Comparison of ENCODE assay signal across 1 cellular context in the genomic region with DNA sequence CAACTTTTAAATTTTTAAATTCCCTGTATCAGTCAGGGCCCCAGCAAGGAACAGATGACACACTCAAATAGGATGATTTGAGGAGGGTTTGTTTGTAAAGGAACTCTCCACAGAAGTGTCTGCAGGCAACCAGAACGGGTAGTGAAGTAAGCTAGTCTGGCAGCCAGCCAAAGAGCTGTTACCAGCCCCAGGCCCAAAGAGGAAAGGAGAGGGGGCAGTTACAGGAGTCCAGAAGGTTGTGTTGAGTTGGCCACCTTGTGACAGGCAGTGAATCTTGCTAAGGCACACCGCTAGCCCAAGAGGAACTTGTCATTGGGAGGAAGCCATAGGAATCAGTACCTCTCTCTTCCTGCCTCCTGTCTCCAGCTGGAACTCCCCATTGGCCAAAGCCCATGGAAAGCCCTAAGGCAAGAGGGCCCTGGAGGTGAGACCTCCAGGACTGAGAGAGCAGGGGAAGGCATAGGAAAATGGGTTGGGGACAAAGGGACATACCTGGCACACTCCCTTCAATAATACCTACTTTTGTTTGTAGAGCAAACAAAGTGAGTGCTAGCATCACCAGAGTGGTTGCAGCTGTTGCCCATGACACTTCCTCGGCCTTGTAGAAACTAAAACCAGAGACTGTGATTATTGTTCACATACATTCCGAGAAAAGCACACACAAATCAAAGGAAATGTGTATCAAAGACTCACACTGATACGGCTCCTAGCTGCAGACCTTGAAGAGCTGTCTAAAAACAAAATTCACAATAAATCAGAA.
TF ChIP-seq lines count a peak whose summit lies in the region.

No MANE protein-coding gene starts in this region.

TF ChIP-seq in GM23338, 12 proteins besides CTCF, POLR2A, EP300 and RAD21 (continued from another document):
- TF ChIP-seq REST (IDR thresholded peaks at IDR 0.05; ENCODE audit: unreplicated experiment) (no peak), STAT1 (IDR thresholded peaks at IDR 0.05; ENCODE audit: unreplicated experiment) (no peak), ZNF114 (CRISPR knock-in tag; IDR thresholded peaks at IDR 0.05) (no peak), EZH2 (IDR thresholded peaks at IDR 0.05; ENCODE audit: low read depth, unreplicated experiment) (no peak), JUNB (IDR thresholded peaks at IDR 0.05; ENCODE audit: unreplicated experiment) (no peak), NANOG (IDR thresholded peaks at IDR 0.05; ENCODE audit: borderline replicate concordance) (no peak), ETS1 (IDR thresholded peaks at IDR 0.05) (no peak), POLR2AphosphoS5 (IDR thresholded peaks at IDR 0.05; ENCODE audit: low read depth) (no peak), EZH2phosphoT487 (IDR thresholded peaks at IDR 0.05; ENCODE audit: unreplicated experiment) (no peak)
- TF ChIP-seq, protein P1, sequence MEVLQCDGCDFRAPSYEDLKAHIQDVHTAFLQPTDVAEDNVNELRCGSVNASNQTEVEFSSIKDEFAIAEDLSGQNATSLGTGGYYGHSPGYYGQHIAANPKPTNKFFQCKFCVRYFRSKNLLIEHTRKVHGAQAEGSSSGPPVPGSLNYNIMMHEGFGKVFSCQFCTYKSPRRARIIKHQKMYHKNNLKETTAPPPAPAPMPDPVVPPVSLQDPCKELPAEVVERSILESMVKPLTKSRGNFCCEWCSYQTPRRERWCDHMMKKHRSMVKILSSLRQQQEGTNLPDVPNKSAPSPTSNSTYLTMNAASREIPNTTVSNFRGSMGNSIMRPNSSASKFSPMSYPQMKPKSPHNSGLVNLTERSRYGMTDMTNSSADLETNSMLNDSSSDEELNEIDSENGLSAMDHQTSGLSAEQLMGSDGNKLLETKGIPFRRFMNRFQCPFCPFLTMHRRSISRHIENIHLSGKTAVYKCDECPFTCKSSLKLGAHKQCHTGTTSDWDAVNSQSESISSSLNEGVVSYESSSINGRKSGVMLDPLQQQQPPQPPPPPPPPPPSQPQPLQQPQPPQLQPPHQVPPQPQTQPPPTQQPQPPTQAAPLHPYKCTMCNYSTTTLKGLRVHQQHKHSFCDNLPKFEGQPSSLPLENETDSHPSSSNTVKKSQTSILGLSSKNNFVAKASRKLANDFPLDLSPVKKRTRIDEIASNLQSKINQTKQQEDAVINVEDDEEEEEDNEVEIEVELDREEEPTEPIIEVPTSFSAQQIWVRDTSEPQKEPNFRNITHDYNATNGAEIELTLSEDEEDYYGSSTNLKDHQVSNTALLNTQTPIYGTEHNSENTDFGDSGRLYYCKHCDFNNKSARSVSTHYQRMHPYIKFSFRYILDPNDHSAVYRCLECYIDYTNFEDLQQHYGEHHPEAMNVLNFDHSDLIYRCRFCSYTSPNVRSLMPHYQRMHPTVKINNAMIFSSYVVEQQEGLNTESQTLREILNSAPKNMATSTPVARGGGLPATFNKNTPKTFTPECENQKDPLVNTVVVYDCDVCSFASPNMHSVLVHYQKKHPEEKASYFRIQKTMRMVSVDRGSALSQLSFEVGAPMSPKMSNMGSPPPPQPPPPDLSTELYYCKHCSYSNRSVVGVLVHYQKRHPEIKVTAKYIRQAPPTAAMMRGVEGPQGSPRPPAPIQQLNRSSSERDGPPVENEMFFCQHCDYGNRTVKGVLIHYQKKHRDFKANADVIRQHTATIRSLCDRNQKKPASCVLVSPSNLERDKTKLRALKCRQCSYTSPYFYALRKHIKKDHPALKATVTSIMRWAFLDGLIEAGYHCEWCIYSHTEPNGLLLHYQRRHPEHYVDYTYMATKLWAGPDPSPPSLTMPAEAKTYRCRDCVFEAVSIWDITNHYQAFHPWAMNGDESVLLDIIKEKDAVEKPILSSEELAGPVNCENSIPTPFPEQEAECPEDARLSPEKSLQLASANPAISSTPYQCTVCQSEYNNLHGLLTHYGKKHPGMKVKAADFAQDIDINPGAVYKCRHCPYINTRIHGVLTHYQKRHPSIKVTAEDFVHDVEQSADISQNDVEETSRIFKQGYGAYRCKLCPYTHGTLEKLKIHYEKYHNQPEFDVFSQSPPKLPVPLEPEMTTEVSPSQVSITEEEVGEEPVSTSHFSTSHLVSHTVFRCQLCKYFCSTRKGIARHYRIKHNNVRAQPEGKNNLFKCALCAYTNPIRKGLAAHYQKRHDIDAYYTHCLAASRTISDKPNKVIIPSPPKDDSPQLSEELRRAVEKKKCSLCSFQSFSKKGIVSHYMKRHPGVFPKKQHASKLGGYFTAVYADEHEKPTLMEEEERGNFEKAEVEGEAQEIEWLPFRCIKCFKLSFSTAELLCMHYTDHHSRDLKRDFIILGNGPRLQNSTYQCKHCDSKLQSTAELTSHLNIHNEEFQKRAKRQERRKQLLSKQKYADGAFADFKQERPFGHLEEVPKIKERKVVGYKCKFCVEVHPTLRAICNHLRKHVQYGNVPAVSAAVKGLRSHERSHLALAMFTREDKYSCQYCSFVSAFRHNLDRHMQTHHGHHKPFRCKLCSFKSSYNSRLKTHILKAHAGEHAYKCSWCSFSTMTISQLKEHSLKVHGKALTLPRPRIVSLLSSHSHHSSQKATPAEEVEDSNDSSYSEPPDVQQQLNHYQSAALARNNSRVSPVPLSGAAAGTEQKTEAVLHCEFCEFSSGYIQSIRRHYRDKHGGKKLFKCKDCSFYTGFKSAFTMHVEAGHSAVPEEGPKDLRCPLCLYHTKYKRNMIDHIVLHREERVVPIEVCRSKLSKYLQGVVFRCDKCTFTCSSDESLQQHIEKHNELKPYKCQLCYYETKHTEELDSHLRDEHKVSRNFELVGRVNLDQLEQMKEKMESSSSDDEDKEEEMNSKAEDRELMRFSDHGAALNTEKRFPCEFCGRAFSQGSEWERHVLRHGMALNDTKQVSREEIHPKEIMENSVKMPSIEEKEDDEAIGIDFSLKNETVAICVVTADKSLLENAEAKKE (CRISPR knock-in tag; IDR thresholded peaks at IDR 0.05) = no peak
